Comparison of ENCODE assay signal across 1 cellular context in genomic region chr12:120540445-120540844, GRCh38.
TF ChIP-seq lines count a peak whose summit lies in the region.

No MANE protein-coding gene starts in this region.

TF ChIP-seq in K562, 482 proteins besides CTCF, POLR2A, EP300 and RAD21 (continued from another document):
- TF ChIP-seq CREB3L1 (IDR thresholded peaks at IDR 0.05; ENCODE audit: borderline replicate concordance, low read depth) (no peak; the same call in 1 of the 2 replicates), HNRNPLL (IDR thresholded peaks at IDR 0.05; ENCODE audit: low read depth, low read length, poor library complexity, severe bottlenecking) (no peak), PTTG1 (tag; IDR thresholded peaks at IDR 0.05; ENCODE audit: low read depth) (no peak), ZNF584 (CRISPR knock-in tag; IDR thresholded peaks at IDR 0.05; ENCODE audit: low read depth) (peak; percentile 90; the same call in 1 of the 2 replicates), PRPF4 (IDR thresholded peaks at IDR 0.05; ENCODE audit: insufficient read depth, low read depth, low read length, poor library complexity, severe bottlenecking) (no peak), HNRNPUL1 (IDR thresholded peaks at IDR 0.05; ENCODE audit: low read length) (no peak), ZNF24 (IDR thresholded peaks at IDR 0.05) (peak; percentile 93), HLTF (IDR thresholded peaks at IDR 0.05) (peak; percentile 64; the same call in 1 of the 2 replicates), ZNF165 (CRISPR knock-in tag; IDR thresholded peaks at IDR 0.05; ENCODE audit: borderline replicate concordance) (no peak), MAFK (IDR thresholded peaks at IDR 0.05; ENCODE audit: low read length) (no peak; the same call in 1 of the 2 replicates), PRDM10 (IDR thresholded peaks at IDR 0.05; ENCODE audit: partially characterized antibody) (peak; percentile 23), ZNF239 (CRISPR knock-in tag; IDR thresholded peaks at IDR 0.05) (peak; percentile 39), TEAD4 (IDR thresholded peaks at IDR 0.05; ENCODE audit: low read length) (peak; percentile 99), TEAD4 (CRISPR knock-in tag; IDR thresholded peaks at IDR 0.05; ENCODE audit: borderline replicate concordance) (no peak), ZNF639 (CRISPR knock-in tag; conservative IDR thresholded peaks at IDR 0.05 in 1 of 2, IDR thresholded peaks at IDR 0.05 in 1 of 2) (peak in 1 of 2 experiments; percentile 92; a peak in 2 of 4 replicates), MTA3 (IDR thresholded peaks at IDR 0.05; ENCODE audit: borderline replicate concordance) (peak; percentile 91), NONO (IDR thresholded peaks at IDR 0.05; ENCODE audit: low read depth in 2 of 2, low read length in 1 of 2) (peak in 1 of 2 experiments; percentile 80; a peak in 2 of 4 replicates), ZNF561 (CRISPR knock-in tag; conservative IDR thresholded peaks at IDR 0.05) (no peak), RCOR1 (IDR thresholded peaks at IDR 0.05; ENCODE audit: borderline replicate concordance in 1 of 2, low read depth in 2 of 2, low read length in 2 of 2) (peak; percentile 92 to 98), SMAD2 (IDR thresholded peaks at IDR 0.05; ENCODE audit: low read depth, low read length) (no peak), ZNF395 (CRISPR knock-in tag; IDR thresholded peaks at IDR 0.05) (peak; percentile 74), DDX20 (tag; IDR thresholded peaks at IDR 0.05; ENCODE audit: low read depth) (peak; percentile 78; the same call in 1 of the 2 replicates), MIER1 (IDR thresholded peaks at IDR 0.05; ENCODE audit: low read depth) (peak; percentile 35; the same call in 1 of the 2 replicates), KHSRP (IDR thresholded peaks at IDR 0.05) (peak; percentile 89), ZNF644 (tag; IDR thresholded peaks at IDR 0.05; ENCODE audit: low read depth) (peak; percentile 96), SFPQ (IDR thresholded peaks at IDR 0.05; ENCODE audit: low read depth, low read length) (no peak), FOXJ2 (tag; IDR thresholded peaks at IDR 0.05) (peak; percentile 90), MXD1 (CRISPR knock-in tag; IDR thresholded peaks at IDR 0.05; ENCODE audit: borderline replicate concordance, poor library complexity, severe bottlenecking) (no peak), MBD2 (IDR thresholded peaks at IDR 0.05; ENCODE audit: borderline replicate concordance, low read depth) (peak; percentile 74; the same call in 1 of the 2 replicates), HMBOX1 (IDR thresholded peaks at IDR 0.05) (peak; percentile 99), NCOR1 (IDR thresholded peaks at IDR 0.05) (peak; percentile 98)
